Comparison of ENCODE assay signal across 1 cellular context in the genomic region with DNA sequence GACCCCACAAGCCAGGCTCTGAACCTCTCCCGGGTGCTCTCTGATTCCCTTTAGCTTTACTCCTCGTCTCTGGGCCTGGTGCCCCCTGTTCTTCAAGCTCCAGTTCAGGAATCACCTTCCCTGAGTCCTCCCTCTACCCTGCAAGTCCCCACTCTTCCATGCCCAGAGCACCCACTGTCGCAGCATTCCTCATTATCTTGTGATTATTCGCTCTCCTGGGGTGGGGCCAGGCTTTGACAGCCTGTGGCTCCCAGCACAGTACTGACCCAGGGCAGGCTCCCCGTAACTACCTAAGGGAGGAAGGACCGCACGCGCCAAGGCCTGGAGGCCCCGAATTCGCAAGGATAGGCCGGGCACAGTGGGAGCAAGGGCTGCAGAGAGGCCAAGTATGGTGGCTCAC.
TF ChIP-seq lines count a peak whose summit lies in the region.

No MANE protein-coding gene starts in this region.

TF ChIP-seq in HCT116, 20 proteins besides CTCF, POLR2A, EP300 and RAD21:
- no peak for TF ChIP-seq TCF7L2 (IDR thresholded peaks at IDR 0.05; ENCODE audit: borderline replicate concordance, extremely low read depth, insufficient read depth, insufficient read length)
- TF ChIP-seq JUND (IDR thresholded peaks at IDR 0.05): no peak
- TF ChIP-seq EZH2 (IDR thresholded peaks at IDR 0.05): no peak
- no peak for TF ChIP-seq SP1 (IDR thresholded peaks at IDR 0.05; ENCODE audit: low read depth)
- TF ChIP-seq POLR2AphosphoS5 (IDR thresholded peaks at IDR 0.05; ENCODE audit: low read depth, low read length): no peak
- no peak for TF ChIP-seq EZH2phosphoT487 (IDR thresholded peaks at IDR 0.05; ENCODE audit: borderline replicate concordance)
- no peak for TF ChIP-seq YY1 (IDR thresholded peaks at IDR 0.05; ENCODE audit: extremely low read depth, insufficient replicate concordance, low read depth, low read length)
- TF ChIP-seq ZNF274 (IDR thresholded peaks at IDR 0.05; ENCODE audit: low read depth, low read length): no peak
- no peak for TF ChIP-seq ZFX (IDR thresholded peaks at IDR 0.05)
- TF ChIP-seq CEBPB (IDR thresholded peaks at IDR 0.05; ENCODE audit: low read depth): no peak
- TF ChIP-seq SIN3A (IDR thresholded peaks at IDR 0.05; ENCODE audit: low read depth): no peak
- no peak for TF ChIP-seq ATF3 (IDR thresholded peaks at IDR 0.05)
- no peak for TF ChIP-seq ZBTB33 (IDR thresholded peaks at IDR 0.05; ENCODE audit: extremely low read depth, insufficient replicate concordance, low read length)
- TF ChIP-seq EGR1 (IDR thresholded peaks at IDR 0.05; ENCODE audit: low read depth): no peak
- TF ChIP-seq FOSL1 (IDR thresholded peaks at IDR 0.05; ENCODE audit: low read depth): no peak
TF ChIP-seq in HCT116: peak in this region for 0.
